In genomic region chr1:110686188-110686587, GRCh38 we compare ENCODE assay signal across 12 cellular contexts. TPM values are rescaled to one million over a fixed set of nuclear protein-coding genes. Genes with fewer than 3 reads are reported as not detected.
DNase-seq lines count a peak whose midpoint lies in the region; ATAC-seq and TF ChIP-seq lines count a peak whose summit lies in the region.
"Had no signal": no experiment of that assay in that cellular context is flagged by ENCODE, and none has a peak within 500 bp of the region (broad histone marks: within the 10 kb centered on the region; RNA-seq: fewer than 3 reads in every experiment).

No MANE protein-coding gene starts in this region.

- H3K9me3 Mint-ChIP-seq in activated CD4-positive, alpha-beta T cell treated with anti-CD3 and anti-CD28 coated beads for 36 hours (ENCODE audit: low read depth): no peaks in the 10 kb centered on the region
- no peaks in the 10 kb centered on the region for H3K9me3 Mint-ChIP-seq in progenitor cell of endocrine pancreas (ENCODE audit: low read depth)

- peaks cover 1% of the 10 kb centered on the region for H3K9me3 ChIP-seq in aorta (ENCODE audit: control insufficient read depth, low read length)

- intact Hi-C loops in activated CD4-positive, alpha-beta T cell treated with anti-CD3 and anti-CD28 coated beads for 36 hours (cut with DNase I, micrococcal nuclease): no loop called here
- intact Hi-C loops in aorta (cut with DNase I): no loop called here

- H3K27me3 Mint-ChIP-seq in activated CD4-positive, alpha-beta T cell treated with anti-CD3 and anti-CD28 coated beads for 36 hours: no peaks in the 10 kb centered on the region
- peaks cover 46% of the 10 kb centered on the region for H3K27me3 Mint-ChIP-seq in progenitor cell of endocrine pancreas

- CTCF ChIA-PET in activated CD4-positive, alpha-beta T cell treated with anti-CD3 and anti-CD28 coated beads for 36 hours (lab: Charles Lee): interaction anchor here (0.7 to 2.3 kb wide), 3 partner anchors 10 to 80 kb away, joined by 3 to 6 read pairs (median 6); no protein-coding TSS in a partner anchor

- no peaks in the 10 kb centered on the region for H3K36me3 ChIP-seq in aorta (ENCODE audit: control insufficient read depth in 1 of 2, insufficient read depth in 2 of 2, low read length in 1 of 2)

- H3K27ac Mint-ChIP-seq in activated CD4-positive, alpha-beta T cell treated with anti-CD3 and anti-CD28 coated beads for 36 hours: no peak overlapping the region
- H3K27ac Mint-ChIP-seq in progenitor cell of endocrine pancreas: no peak overlapping the region

- POLR2A ChIA-PET in activated CD4-positive, alpha-beta T cell treated with anti-CD3 and anti-CD28 coated beads for 36 hours (lab: Charles Lee): interaction anchor here (0.5 to 0.6 kb wide), 2 partner anchors 14 to 529 kb away, joined by 4 to 6 read pairs; no protein-coding TSS in a partner anchor

- TF ChIP-seq CTCF in progenitor cell of endocrine pancreas (IDR thresholded peaks at IDR 0.05; ENCODE audit: unreplicated experiment): peak; percentile 15

- H3K4me3 ChIP-seq in aorta (ENCODE audit: low read length in 2 of 2): no peak overlapping the region

- DNase-seq in activated gamma-delta T cell treated with Interleukin-2 at 50 U/mL for 16 hours (peak; percentile 28), activated gamma-delta T cell (lab: John Stamatoyannopoulos, UW) (no peak), progenitor cell of endocrine pancreas (ENCODE audit: low spot score, unreplicated experiment) (no peak), SKM-1 treated with dmso at 0.1 percent for 144 hours (lab: John Stamatoyannopoulos, UW; ENCODE audit: unreplicated experiment) (no peak), aorta (no peak)
- peak; percentile 27 for DNase-seq in activated CD4-positive, alpha-beta T cell treated with anti-CD3 and anti-CD28 coated beads for 36 hours
- DNase-seq: cortex of kidney, DMS79, occipital lobe had no signal

- H3K27me3 ChIP-seq in aorta (ENCODE audit: control insufficient read depth in 1 of 2, insufficient read depth in 2 of 2, low read length in 1 of 2): no peaks in the 10 kb centered on the region

- H3K4me3 Mint-ChIP-seq in activated CD4-positive, alpha-beta T cell treated with anti-CD3 and anti-CD28 coated beads for 36 hours: no peak overlapping the region
- H3K4me3 Mint-ChIP-seq in progenitor cell of endocrine pancreas (ENCODE audit: low read depth): no peak overlapping the region

- no peak overlapping the region for H3K27ac ChIP-seq in aorta (ENCODE audit: low read depth in 1 of 2, low read length in 2 of 2)

- ATAC-seq in GM19324 (IDR thresholded peaks at IDR 0.05; ENCODE audit: low FRiP score, unreplicated experiment) (peak; percentile 36), HG02973 (IDR thresholded peaks at IDR 0.05; ENCODE audit: unreplicated experiment) (no peak), aorta (ENCODE audit: low FRiP score) (no peak)
- ATAC-seq in activated CD4-positive, alpha-beta T cell treated with anti-CD3 and anti-CD28 coated beads for 36 hours: peak; percentile 53

- no peaks in the 10 kb centered on the region for H3K36me3 Mint-ChIP-seq in activated CD4-positive, alpha-beta T cell treated with anti-CD3 and anti-CD28 coated beads for 36 hours (ENCODE audit: low read depth)
- H3K36me3 Mint-ChIP-seq in progenitor cell of endocrine pancreas (ENCODE audit: insufficient read depth): no peaks in the 10 kb centered on the region

- 87 to 94% methylated on average over 4 of the region's 4 CpGs for WGBS in aorta, 2 donors

- no peaks in the 10 kb centered on the region for H3K4me1 ChIP-seq in aorta (ENCODE audit: control insufficient read depth in 1 of 2, insufficient read depth in 2 of 2, low read length in 2 of 2)

- H3K4me1 Mint-ChIP-seq in activated CD4-positive, alpha-beta T cell treated with anti-CD3 and anti-CD28 coated beads for 36 hours: peaks cover 7% of the 10 kb centered on the region
- no peaks in the 10 kb centered on the region for H3K4me1 Mint-ChIP-seq in progenitor cell of endocrine pancreas (ENCODE audit: low read depth)

RNA-seq across cellular contexts. Expression of gene KCNA3, which starts 11.4 kb away (rescaled TPM):
- total RNA-seq in activated CD4-positive, alpha-beta T cell treated with anti-CD3 and anti-CD28 coated beads for 36 hours: 10 to 100 TPM; 20.0 to 20.5 TPM
- 0.72 and 0.75 TPM in 2 replicates for total RNA-seq in progenitor cell of endocrine pancreas
- total RNA-seq in aorta: 1 to 10 TPM in 1 of 2 donors, under 1 TPM in 1; 0.97 to 2.4 TPM
- polyA plus RNA-seq in aorta: not detected
- total RNA-seq: lung microvascular endothelial cell had no signal

Comparison
In these comparisons a context has a peak if more than half of its experiments do, and no peak if none do; other contexts are left out.
1. DNase-seq: peak in activated gamma-delta T cell treated with Interleukin-2 at 50 U/mL for 16 hours (single experiment) and activated CD4-positive, alpha-beta T cell treated with anti-CD3 and anti-CD28 coated beads for 36 hours (single experiment); none in activated gamma-delta T cell (single experiment), progenitor cell of endocrine pancreas (single experiment), SKM-1 treated with dmso at 0.1 percent for 144 hours (single experiment) and aorta (0 of 2).
2. ATAC-seq: peak in GM19324 (single experiment) and activated CD4-positive, alpha-beta T cell treated with anti-CD3 and anti-CD28 coated beads for 36 hours (single experiment); none in HG02973 (single experiment) and aorta (single experiment).
3. RNA of gene KCNA3, which starts 11.4 kb away (total RNA-seq): 20.0 to 20.5 TPM in activated CD4-positive, alpha-beta T cell treated with anti-CD3 and anti-CD28 coated beads for 36 hours; 0.97 to 2.4 TPM in aorta and 0.72 to 0.75 TPM in progenitor cell of endocrine pancreas; every median in the first group is over 4 times any median in the second.